ENCODE assay signal across 14 cellular contexts in genomic region chr1:63318255-63319068, GRCh38. TPM values are rescaled to one million over a fixed set of nuclear protein-coding genes. Genes with fewer than 3 reads are reported as not detected.
DNase-seq lines count a peak whose midpoint lies in the region; ATAC-seq, FAIRE-seq and TF ChIP-seq lines count a peak whose summit lies in the region.
"Had no signal": no experiment of that assay in that cellular context is flagged by ENCODE, and none has a peak within 500 bp of the region (broad histone marks: within the 10 kb centered on the region; RNA-seq: fewer than 3 reads in every experiment).

No MANE protein-coding gene starts in this region.

- peak overlapping the region; percentile 53 for H3K27ac Mint-ChIP-seq in T-helper 2 cell treated with Interferon-gamma antibody and Interleukin-4, amounts not matched to agents 5 μg/mL and 100 μg/mL, for 36 hours
- no peak overlapping the region for H3K27ac Mint-ChIP-seq in neural crest cell (ENCODE audit: unreplicated experiment)

- TF ChIP-seq POLR2A in GM12878 (IDR thresholded peaks at IDR 0.05; ENCODE audit: low read depth, low read length) (no peak), GM18505 (IDR thresholded peaks at IDR 0.05; ENCODE audit: borderline replicate concordance, extremely low read depth, insufficient read depth, insufficient read length) (no peak)

- peaks cover 77% of the 10 kb centered on the region for H3K27me3 Mint-ChIP-seq in T-helper 2 cell treated with Interferon-gamma antibody and Interleukin-4, amounts not matched to agents 5 μg/mL and 100 μg/mL, for 36 hours (ENCODE audit: low read depth)
- H3K27me3 Mint-ChIP-seq in neural crest cell (ENCODE audit: low read depth), result peaks cover 83% of the 10 kb centered on the region

- in situ Hi-C loops in GM12878 (cut with MboI), result no loop called here

- SMC1A ChIA-PET in GM12878 (lab: Charles Lee; ENCODE audit: uncharacterized antibody, unreplicated experiment), result no interaction called here

- H4K20me1 ChIP-seq in KMS-11 (ENCODE audit: insufficient read depth), result no peaks in the 10 kb centered on the region
- no peaks in the 10 kb centered on the region for H4K20me1 ChIP-seq in GM12878 (ENCODE audit: control insufficient read depth, insufficient read depth)

- no peak for ATAC-seq in GM12878
- no peak for ATAC-seq in GM19455 (IDR thresholded peaks at IDR 0.05; ENCODE audit: unreplicated experiment)
- no peak for ATAC-seq in GM18505 (IDR thresholded peaks at IDR 0.05; ENCODE audit: unreplicated experiment)
- ATAC-seq in psoas muscle, result no peak

- POLR2A ChIA-PET in GM12878 (lab: Charles Lee), result no interaction called here

- intact Hi-C loops in GM12878 (cut with micrococcal nuclease; ENCODE audit: unreplicated experiment) (loop anchor here (5.0 to 10.0 kb wide), 2 partner anchors 219 to 364 kb away; no protein-coding TSS in a partner anchor), psoas muscle (cut with DNase I) (loop anchor here in 1 of 2 donors (5.0 kb wide), 1 partner anchor 124 kb away; no protein-coding TSS in a partner anchor)

- TF ChIP-seq EP300 in GM12878 (IDR thresholded peaks at IDR 0.05; ENCODE audit: borderline replicate concordance in 1 of 2, control insufficient read depth in 1 of 2, low read depth in 2 of 2, low read length in 2 of 2), result no peak

- H3K36me3 ChIP-seq in KMS-11 (ENCODE audit: insufficient read depth) (no peaks in the 10 kb centered on the region), GM12878 (ENCODE audit: control insufficient read depth in 2 of 2, insufficient read depth in 2 of 2, low read length in 1 of 2) (no peaks in the 10 kb centered on the region), psoas muscle (ENCODE audit: insufficient read depth in 1 of 2, low read depth in 1 of 2) (no peaks in the 10 kb centered on the region)
- H3K36me3 ChIP-seq: WERI-Rb-1 had no signal

- H3K4me3 ChIP-seq in KMS-11 (IDR thresholded peaks at IDR 0.05; ENCODE audit: insufficient read depth, low read depth, low read length) (no peak overlapping the region), GM12878 (no peak overlapping the region), psoas muscle (no peak overlapping the region)

- CTCF ChIA-PET in GM12878 (lab: Yijun Ruan, JAX), result interaction anchor here (0.7 to 1.3 kb wide), 2 partner anchors 8 to 18 kb away, joined by 3 to 5 read pairs; no protein-coding TSS in a partner anchor

- H3K9me3 ChIP-seq in GM12878 (replicated peaks; ENCODE audit: control insufficient read depth, insufficient read depth, low read length) (peaks cover under 1% of the 10 kb centered on the region; the same call in 2 of the 3 replicates), psoas muscle (no peaks in the 10 kb centered on the region)

- H3K27ac ChIP-seq in KMS-11, result no peak overlapping the region
- H3K27ac ChIP-seq in GM12878 (ENCODE audit: control insufficient read depth, insufficient read depth), result no peak overlapping the region
- no peak overlapping the region for H3K27ac ChIP-seq in psoas muscle
- H3K27ac ChIP-seq: WERI-Rb-1 had no signal

- peak overlapping the region; percentile 97 for H3K4me2 ChIP-seq in KMS-11
- H3K4me2 ChIP-seq in GM12878 (ENCODE audit: control insufficient read depth, insufficient read depth), result peak overlapping the region; percentile 84; the same call in 1 of the 2 replicates

- H3K36me3 Mint-ChIP-seq in T-helper 2 cell treated with Interferon-gamma antibody and Interleukin-4, amounts not matched to agents 5 μg/mL and 100 μg/mL, for 36 hours (ENCODE audit: low read depth), result peaks cover 14% of the 10 kb centered on the region
- H3K36me3 Mint-ChIP-seq in neural crest cell (ENCODE audit: low read depth), result peaks cover 4% of the 10 kb centered on the region

- no peak for DNase-seq in T-helper 2 cell treated with Interferon-gamma antibody and Interleukin-4, amounts not matched to agents 5 μg/mL and 100 μg/mL, for 36 hours (ENCODE audit: low spot score)
- DNase-seq in T-helper 2 cell (no peak), GM12878 (ENCODE audit: low read depth, low spot score) (no peak), neural crest cell (ENCODE audit: low read depth, low spot score) (no peak), psoas muscle (no peak)
- DNase-seq: DND-41, WERI-Rb-1 had no signal

- TF ChIP-seq CTCF in KMS-11 (conservative IDR thresholded peaks at IDR 0.05; ENCODE audit: low read depth, low read length), result no peak
- TF ChIP-seq CTCF in GM12878 (IDR thresholded peaks at IDR 0.05 in 2 of 3, conservative IDR thresholded peaks at IDR 0.05 in 1 of 3; ENCODE audit: control insufficient read depth in 2 of 3, extremely low read depth in 1 of 3, insufficient read depth in 1 of 3, low read depth in 3 of 3, low read length in 3 of 3), result no peak
- no peak for TF ChIP-seq CTCF in neural crest cell (conservative IDR thresholded peaks at IDR 0.05)
- no peak for TF ChIP-seq CTCF in psoas muscle (IDR thresholded peaks at IDR 0.05)

- H3K9me3 Mint-ChIP-seq in T-helper 2 cell treated with Interferon-gamma antibody and Interleukin-4, amounts not matched to agents 5 μg/mL and 100 μg/mL, for 36 hours, result peaks cover 20% of the 10 kb centered on the region
- no peaks in the 10 kb centered on the region for H3K9me3 Mint-ChIP-seq in neural crest cell

- H3K27me3 ChIP-seq in KMS-11 (ENCODE audit: insufficient read depth, low read depth), result no peaks in the 10 kb centered on the region
- peaks cover 8 to 40% of the 10 kb centered on the region in 2 experiments for H3K27me3 ChIP-seq in GM12878 (replicated peaks in 1 of 2; ENCODE audit: control insufficient read depth in 2 of 2, insufficient read depth in 2 of 2, low read length in 1 of 2)
- peaks cover 0 to 89% (median 49%) of the 10 kb centered on the region in 3 donors for H3K27me3 ChIP-seq in psoas muscle (ENCODE audit: insufficient read depth in 3 of 3, low read length in 2 of 3)

- 63% methylated on average over 28 of the region's 28 CpGs for WGBS in GM12878 (ENCODE audit: insufficient coverage, insufficient replicate concordance, low lambda C conversion rate, missing lambda C conversion rate)
- 21 to 24% (median 22%) methylated on average over 28 of the region's 28 CpGs for WGBS in psoas muscle, 3 donors

- RAD21 ChIA-PET in GM12878 (lab: Charles Lee; ENCODE audit: unreplicated experiment), result interaction anchor here (1.0 kb wide), 1 partner anchor 219 kb away, joined by 3 read pairs; no protein-coding TSS in a partner anchor

- H3K4me1 Mint-ChIP-seq in T-helper 2 cell treated with Interferon-gamma antibody and Interleukin-4, amounts not matched to agents 5 μg/mL and 100 μg/mL, for 36 hours (ENCODE audit: low read depth), result peaks cover 24% of the 10 kb centered on the region
- H3K4me1 Mint-ChIP-seq in neural crest cell, result peaks cover 50% of the 10 kb centered on the region

- peak overlapping the region; percentile 66 for H3K4me3 Mint-ChIP-seq in T-helper 2 cell treated with Interferon-gamma antibody and Interleukin-4, amounts not matched to agents 5 μg/mL and 100 μg/mL, for 36 hours
- peak overlapping the region; percentile 72 for H3K4me3 Mint-ChIP-seq in neural crest cell

- H3K4me1 ChIP-seq in KMS-11 (ENCODE audit: low read depth, poor library complexity, severe bottlenecking), result peaks cover 11% of the 10 kb centered on the region
- H3K4me1 ChIP-seq in GM12878 (ENCODE audit: control insufficient read depth, insufficient read depth, low read length), result no peaks in the 10 kb centered on the region; the same call in 1 of the 2 replicates
- H3K4me1 ChIP-seq in psoas muscle, result peaks cover 8% of the 10 kb centered on the region

- BruUV-seq in GM12878 (replicated peaks; lab: Mats Ljungman, UMichigan), result no TSS peak

- peak overlapping the region; percentile 53; the same call in 1 of the 2 replicates for H3K9ac ChIP-seq in KMS-11
- no peak overlapping the region for H3K9ac ChIP-seq in GM12878 (ENCODE audit: control insufficient read depth, insufficient read depth, low read length)

- TF ChIP-seq RAD21 in GM12878 (IDR thresholded peaks at IDR 0.05; ENCODE audit: insufficient read depth, low read depth, low read length), result no peak

- H2AFZ ChIP-seq in KMS-11 (ENCODE audit: low read depth) (peak overlapping the region; percentile 93), GM12878 (ENCODE audit: control insufficient read depth, low read depth, low read length) (no peak overlapping the region)

- H3K79me2 ChIP-seq in KMS-11 (ENCODE audit: insufficient read depth, low read depth) (no peaks in the 10 kb centered on the region), GM12878 (ENCODE audit: control insufficient read depth, insufficient read depth, low read length) (no peaks in the 10 kb centered on the region)

- FAIRE-seq in GM12878 (lab: Jason Lieb, UNC), result no peak
- FAIRE-seq: colon had no signal

RNA-seq across cellular contexts. Expression of gene FOXD3, which starts 3.9 kb away (rescaled TPM):
- total RNA-seq in GM12878 (2013; cell fraction: nucleolus; rRNA removed), result not detected in 2 replicates
- total RNA-seq in GM12878 (2014; rRNA removed), result not detected in 2 replicates
- not detected in 2 replicates for total RNA-seq in GM12878 (2014; rRNA removed; fragmentation: Illumina TruSeq; extraction: Trizol)
- not detected in 2 replicates for total RNA-seq in GM12878 (2021)
- polyA plus RNA-seq in GM12878 (2011; ENCODE audit: low read depth), result not detected
- polyA plus RNA-seq in GM12878 (2011; rRNA removed), result not detected in 2 replicates
- polyA plus RNA-seq in GM12878 (2011; cell fraction: cytosol; rRNA removed), result not detected in 2 replicates
- not detected in 2 replicates for polyA plus RNA-seq in GM12878 (2011; cell fraction: nucleus; rRNA removed)
- not detected in 2 replicates for polyA plus RNA-seq in GM12878 (2012)
- polyA plus RNA-seq in GM12878 (2014; fragmentation: Illumina TruSeq; extraction: Trizol), result not detected in 2 replicates
- not detected for polyA plus RNA-seq in GM12878 (2014; fragmentation: Nextera tagmentation; extraction: Ambion mirVana)
- not detected in 2 replicates for polyA plus RNA-seq in GM12878 (2014; rRNA removed)
- not detected for polyA plus RNA-seq in GM12878 (2016; fragmentation: Nextera tagmentation; extraction: Ambion mirVana)
- polyA minus RNA-seq in GM12878 (2011; rRNA and poly(A)+ RNA removed), result not detected in 2 replicates
- not detected in 2 replicates for polyA minus RNA-seq in GM12878 (2011; cell fraction: cytosol; rRNA and poly(A)+ RNA removed)
- not detected in 2 replicates for polyA minus RNA-seq in GM12878 (2011; cell fraction: nucleus; rRNA and poly(A)+ RNA removed)
- total RNA-seq in neural crest cell, result 42.5 and 46.9 TPM in 2 replicates
- total RNA-seq in psoas muscle, result 1 to 10 TPM in 1 of 4 donors, under 1 TPM in 3; 0.56 to 1.2 (median 0.77) TPM
- under 1 TPM; 0.13 to 0.48 (median 0.24) TPM for polyA plus RNA-seq in psoas muscle
- total RNA-seq: fibroblast of lung, ureter had no signal
- polyA plus RNA-seq: AG04450, fibroblast of lung had no signal

RNA-seq across cellular contexts. Expression of gene ALG6, which starts 49.0 kb away (rescaled TPM):
- 66.0 and 70.4 TPM in 2 replicates for total RNA-seq in GM12878 (2013; cell fraction: nucleolus; rRNA removed)
- 17.1 and 29.3 TPM in 2 replicates for total RNA-seq in GM12878 (2014; rRNA removed)
- 16.8 and 17.1 TPM in 2 replicates for total RNA-seq in GM12878 (2014; rRNA removed; fragmentation: Illumina TruSeq; extraction: Trizol)
- total RNA-seq in GM12878 (2021), result 12.2 and 13.8 TPM in 2 replicates
- polyA plus RNA-seq in GM12878 (2011; ENCODE audit: low read depth), result 6.1 TPM
- 24.1 and 39.6 TPM in 2 replicates for polyA plus RNA-seq in GM12878 (2011; rRNA removed)
- polyA plus RNA-seq in GM12878 (2011; cell fraction: cytosol; rRNA removed), result 5.8 and 7.6 TPM in 2 replicates
- 27.0 and 32.2 TPM in 2 replicates for polyA plus RNA-seq in GM12878 (2011; cell fraction: nucleus; rRNA removed)
- polyA plus RNA-seq in GM12878 (2012), result 11.0 and 11.1 TPM in 2 replicates
- polyA plus RNA-seq in GM12878 (2014; fragmentation: Illumina TruSeq; extraction: Trizol), result 17.0 and 20.6 TPM in 2 replicates
- polyA plus RNA-seq in GM12878 (2014; fragmentation: Nextera tagmentation; extraction: Ambion mirVana), result 10 to 100 TPM; 13.8 to 20.2 TPM
- polyA plus RNA-seq in GM12878 (2014; rRNA removed), result 12.4 and 15.2 TPM in 2 replicates
- 10 to 100 TPM; 25.2 to 28.5 TPM for polyA plus RNA-seq in GM12878 (2016; fragmentation: Nextera tagmentation; extraction: Ambion mirVana)
- polyA minus RNA-seq in GM12878 (2011; rRNA and poly(A)+ RNA removed), result 15.1 and 22.5 TPM in 2 replicates
- 5.0 and 5.7 TPM in 2 replicates for polyA minus RNA-seq in GM12878 (2011; cell fraction: cytosol; rRNA and poly(A)+ RNA removed)
- polyA minus RNA-seq in GM12878 (2011; cell fraction: nucleus; rRNA and poly(A)+ RNA removed), result 20.6 and 32.5 TPM in 2 replicates
- 26.0 and 26.9 TPM in 2 replicates for total RNA-seq in neural crest cell
- total RNA-seq in psoas muscle, result 1 to 10 TPM; 3.3 to 4.9 (median 4.2) TPM
- 1 to 10 TPM; 3.5 to 6.9 (median 6.9) TPM for polyA plus RNA-seq in psoas muscle

Comparison
In these comparisons a context has a peak if more than half of its experiments do, and no peak if none do; other contexts are left out.
1. RNA of gene FOXD3, which starts 3.9 kb away (total RNA-seq): 42.5 to 46.9 TPM in neural crest cell; 0.56 to 1.2 TPM in psoas muscle and not detected in GM12878; every median in the first group is over 10 times any median in the second.